30 cellular contexts compared by ENCODE assay signal in genomic region chr16:81231014-81231413, GRCh38.
DNase-seq lines count a peak whose midpoint lies in the region; ATAC-seq, FAIRE-seq and TF ChIP-seq lines count a peak whose summit lies in the region.
"Had no signal": no experiment of that assay in that cellular context is flagged by ENCODE, and none has a peak within 500 bp of the region (broad histone marks: within the 10 kb centered on the region; RNA-seq: fewer than 3 reads in every experiment).

No MANE protein-coding gene starts in this region.

- no peak for ATAC-seq in HG03196 (IDR thresholded peaks at IDR 0.05; ENCODE audit: unreplicated experiment)
- ATAC-seq: A549; CD8-positive, alpha-beta T cell; T-cell had no signal

- H4K20me1 ChIP-seq in OCI-LY1 (ENCODE audit: insufficient read depth, low read length): no peaks in the 10 kb centered on the region

- no peak overlapping the region for H3K4me3 ChIP-seq in OCI-LY1 (ENCODE audit: low read depth, low read length, poor library complexity, severe bottlenecking)
- no peak overlapping the region for H3K4me3 ChIP-seq in iPS-15b (ENCODE audit: low read depth, low read length)
- H3K4me3 ChIP-seq: A549, SJSA1 had no signal

- DNase-seq in GM19239 (ENCODE audit: insufficient read length, low spot score): no peak
- DNase-seq in NCI-H1436 treated with DMSO at 0.1 percent for 48 hours (lab: John Stamatoyannopoulos, UW): no peak
- no peak for DNase-seq in HuH-7 (ENCODE audit: low spot score)
- no peak for DNase-seq in D341Med (ENCODE audit: low spot score)
- DNase-seq: AML-193; Caco-2; CD8-positive, alpha-beta T cell; DMS 273 treated with DMSO at 0.1 percent for 48 hours; DMS79; EL; GDM1; Karpas-422; NCI-H1092 treated with DMSO at 0.1 percent for 48 hours; NCI-H1436; NCI-H1930; NCI-H2107; NCI-H524; NCI-H748 treated with DMSO at 0.1 percent for 48 hours; Right ventricle myocardium superior; RPMI8226; T-cell had no signal

- H3K9me3 ChIP-seq in OCI-LY1 (ENCODE audit: low read length) (no peaks in the 10 kb centered on the region; the same call in 1 of the 2 replicates), iPS-15b (ENCODE audit: control insufficient read depth, insufficient read depth, low read length) (no peaks in the 10 kb centered on the region)
- H3K9me3 ChIP-seq: A549, Caco-2, SJSA1 had no signal

- no peaks in the 10 kb centered on the region for H3F3A ChIP-seq in OCI-LY1 (ENCODE audit: insufficient read depth, low read length)

- no peak overlapping the region for H2AFZ ChIP-seq in OCI-LY1 (ENCODE audit: low read length)

- H3K79me2 ChIP-seq in OCI-LY1 (ENCODE audit: insufficient read depth, low read length): no peaks in the 10 kb centered on the region

- H3K27ac ChIP-seq in OCI-LY1 (ENCODE audit: low read depth, low read length, poor library complexity, severe bottlenecking): no peak overlapping the region
- H3K27ac ChIP-seq: A549, C4-2B, HL-60, SJSA1 had no signal

- 0 out of 2 replicates have a peak overlapping the region, but pooled peaks have one; percentile 12 for H3K4me2 ChIP-seq in OCI-LY1 (ENCODE audit: low read length)
- H3K4me2 ChIP-seq: A549 had no signal

- H3K4me1 ChIP-seq in OCI-LY1 (ENCODE audit: insufficient read depth, low read length, severe bottlenecking) (peaks cover 9% of the 10 kb centered on the region), iPS-15b (ENCODE audit: control insufficient read depth, insufficient read depth, low read length) (no peaks in the 10 kb centered on the region)
- H3K4me1 ChIP-seq: A549, Caco-2, SJSA1 had no signal

- TF ChIP-seq CTCF in OCI-LY1 (IDR thresholded peaks at IDR 0.05; ENCODE audit: low read length): no peak

- peak; percentile 67 for FAIRE-seq in GM19239 (lab: Jason Lieb, UNC)
- FAIRE-seq: A549, GM12891, H54 had no signal

- no peak overlapping the region for H3K9ac ChIP-seq in OCI-LY1 (ENCODE audit: low read length)
- H3K9ac ChIP-seq in iPS-15b (ENCODE audit: low read depth, low read length): peak overlapping the region; percentile 9

- H3K36me3 ChIP-seq in OCI-LY1 (ENCODE audit: insufficient read depth, low read length): no peaks in the 10 kb centered on the region
- no peaks in the 10 kb centered on the region for H3K36me3 ChIP-seq in iPS-15b (ENCODE audit: control insufficient read depth, insufficient read depth, low read length)
- H3K36me3 ChIP-seq: SJSA1 had no signal

- H3K9me2 ChIP-seq in OCI-LY1 (ENCODE audit: low read depth, low read length): no peaks in the 10 kb centered on the region

- H3K27me3 ChIP-seq in OCI-LY1 (ENCODE audit: insufficient read depth, low read length) (peaks cover 15% of the 10 kb centered on the region), iPS-15b (ENCODE audit: control insufficient read depth, insufficient read depth, low read length) (no peaks in the 10 kb centered on the region)
